In the genomic region with DNA sequence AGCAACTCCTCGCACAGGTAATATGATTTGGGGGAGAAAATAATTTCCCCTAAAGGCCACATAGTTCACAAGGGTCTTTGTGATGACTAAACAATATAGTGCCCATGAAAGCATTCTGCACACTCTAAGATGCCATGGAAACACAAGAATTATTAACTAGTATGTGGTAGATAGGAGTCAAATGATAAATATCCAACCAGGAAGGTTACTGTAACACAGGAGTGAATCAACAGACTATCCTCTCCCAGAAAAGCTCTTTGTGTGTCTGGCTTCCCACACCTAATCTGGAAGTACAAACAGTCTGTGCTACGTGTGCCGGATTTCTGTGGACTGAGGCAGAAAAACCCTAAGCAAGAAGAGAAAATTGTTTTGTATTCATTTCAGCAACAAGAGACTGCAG, we compare ENCODE assay signal across 21 cellular contexts.
DNase-seq lines count a peak whose midpoint lies in the region; ATAC-seq and TF ChIP-seq lines count a peak whose summit lies in the region.
"Had no signal": no experiment of that assay in that cellular context is flagged by ENCODE, and none has a peak within 500 bp of the region (broad histone marks: within the 10 kb centered on the region; RNA-seq: fewer than 3 reads in every experiment).

No MANE protein-coding gene starts in this region.

- H3K4me3 Mint-ChIP-seq in nephron: no peak overlapping the region
- H3K4me3 Mint-ChIP-seq in activated T-helper 2 cell treated with anti-CD3 and anti-CD28 coated beads, Interferon-gamma antibody, Interleukin-2, Interleukin-4, amounts not matched to agents 10 μg/mL and 5 μg/mL and 100 μg/mL, durations not matched to agents 14 hours and 24 hours and 36 hours (ENCODE audit: low read depth): no peak overlapping the region
- H3K4me3 Mint-ChIP-seq: CD4-positive, CD25-positive, alpha-beta regulatory T cell; CD8-positive, alpha-beta T cell; GM23338; H9; HFFc6 had no signal

- H3K27me3 Mint-ChIP-seq in nephron (ENCODE audit: low read depth): peaks cover 7% of the 10 kb centered on the region
- peaks cover 14% of the 10 kb centered on the region for H3K27me3 Mint-ChIP-seq in activated T-helper 2 cell treated with anti-CD3 and anti-CD28 coated beads, Interferon-gamma antibody, Interleukin-2, Interleukin-4, amounts not matched to agents 10 μg/mL and 5 μg/mL and 100 μg/mL, durations not matched to agents 14 hours and 24 hours and 36 hours (ENCODE audit: low read depth)
- H3K27me3 Mint-ChIP-seq: CD4-positive, CD25-positive, alpha-beta regulatory T cell had no signal

- intact Hi-C loops in activated T-helper 2 cell treated with anti-CD3 and anti-CD28 coated beads, Interferon-gamma antibody, Interleukin-2, Interleukin-4, amounts not matched to agents 10 μg/mL and 5 μg/mL and 100 μg/mL, durations not matched to agents 14 hours and 24 hours and 36 hours (cut with micrococcal nuclease): no loop called here

- TF ChIP-seq CTCF in nephron (IDR thresholded peaks at IDR 0.05; ENCODE audit: unreplicated experiment in 3 of 3): no peak

- H3K4me2 ChIP-seq in BLaER1 treated with 17β-estradiol and CSF1 and Interleukin-3, amounts not matched to agents 10 nM and 100 nM: peak overlapping the region; percentile 28 to 64 (median 43); a peak in 18 of 22 replicates
- H3K4me2 ChIP-seq: A549, GM23338 had no signal

- no peaks in the 10 kb centered on the region for H4K20me1 ChIP-seq in BLaER1 treated with 17β-estradiol and CSF1 and Interleukin-3, amounts not matched to agents 10 nM and 100 nM

- H3K4me1 Mint-ChIP-seq in nephron: peaks cover 11% of the 10 kb centered on the region
- H3K4me1 Mint-ChIP-seq in activated T-helper 2 cell treated with anti-CD3 and anti-CD28 coated beads, Interferon-gamma antibody, Interleukin-2, Interleukin-4, amounts not matched to agents 10 μg/mL and 5 μg/mL and 100 μg/mL, durations not matched to agents 14 hours and 24 hours and 36 hours (ENCODE audit: low read depth): no peaks in the 10 kb centered on the region
- H3K4me1 Mint-ChIP-seq: CD4-positive, CD25-positive, alpha-beta regulatory T cell; GM23338; H9 had no signal

- peaks cover 16 to 27% (median 24%) of the 10 kb centered on the region in 10 experiments for H3K4me1 ChIP-seq in BLaER1 treated with 17β-estradiol and CSF1 and Interleukin-3, amounts not matched to agents 10 nM and 100 nM
- no peaks in the 10 kb centered on the region for H3K4me1 ChIP-seq in HAP-1
- H3K4me1 ChIP-seq: A549, BE2C, Caco-2 had no signal

- in situ Hi-C loops in HAP-1 (cut with MboI; ENCODE audit: low sequenced_read_pairs): no loop called here

- H3K27ac ChIP-seq in BLaER1 treated with 17β-estradiol and CSF1 and Interleukin-3, amounts not matched to agents 10 nM and 100 nM: peak overlapping the region in 1 of 11 experiments; percentile 45; a peak in 3 of 22 replicates
- H3K27ac ChIP-seq: A549, C4-2B had no signal

- DNase-seq in kidney glomerular epithelial cell (lab: John Stamatoyannopoulos, UW) (peak; percentile 63), NCI-H510A (lab: John Stamatoyannopoulos, UW) (no peak), HAP-1 (ENCODE audit: low spot score in 2 of 2) (no peak)
- no peak for DNase-seq in activated T-helper 2 cell treated with anti-CD3 and anti-CD28 coated beads, Interferon-gamma antibody, Interleukin-2, Interleukin-4, amounts not matched to agents 10 μg/mL and 5 μg/mL and 100 μg/mL, durations not matched to agents 14 hours and 24 hours and 36 hours (ENCODE audit: low spot score)
- DNase-seq: 8988T; ACHN; BE2C; Caco-2; CD4-positive, CD25-positive, alpha-beta regulatory T cell; CD8-positive, alpha-beta T cell; DMS153; DND-41; H9; HFFc6 had no signal

- H3K36me3 ChIP-seq in BLaER1 treated with 17β-estradiol and CSF1 and Interleukin-3, amounts not matched to agents 10 nM and 100 nM: no peaks in the 10 kb centered on the region
- H3K36me3 ChIP-seq in HAP-1 (replicated peaks): no peaks in the 10 kb centered on the region
- H3K36me3 ChIP-seq: BE2C had no signal

- ATAC-seq in HG03571 (IDR thresholded peaks at IDR 0.05; ENCODE audit: unreplicated experiment): no peak
- ATAC-seq: CD8-positive, alpha-beta T cell; GM12878; GM23338 had no signal

- H3K9me3 Mint-ChIP-seq in nephron: no peaks in the 10 kb centered on the region
- no peaks in the 10 kb centered on the region for H3K9me3 Mint-ChIP-seq in activated T-helper 2 cell treated with anti-CD3 and anti-CD28 coated beads, Interferon-gamma antibody, Interleukin-2, Interleukin-4, amounts not matched to agents 10 μg/mL and 5 μg/mL and 100 μg/mL, durations not matched to agents 14 hours and 24 hours and 36 hours
- H3K9me3 Mint-ChIP-seq: CD4-positive, CD25-positive, alpha-beta regulatory T cell; CD8-positive, alpha-beta T cell; GM23338; H9; HFFc6 had no signal

- H3K9ac ChIP-seq in BLaER1 treated with 17β-estradiol and CSF1 and Interleukin-3, amounts not matched to agents 10 nM and 100 nM: no peak overlapping the region

- H3K27ac Mint-ChIP-seq in nephron: peak overlapping the region in 2 of 3 experiments; percentile 14 to 42
- no peak overlapping the region for H3K27ac Mint-ChIP-seq in activated T-helper 2 cell treated with anti-CD3 and anti-CD28 coated beads, Interferon-gamma antibody, Interleukin-2, Interleukin-4, amounts not matched to agents 10 μg/mL and 5 μg/mL and 100 μg/mL, durations not matched to agents 14 hours and 24 hours and 36 hours
- H3K27ac Mint-ChIP-seq: CD4-positive, CD25-positive, alpha-beta regulatory T cell; CD8-positive, alpha-beta T cell; GM23338; H9; HFFc6 had no signal

- no peaks in the 10 kb centered on the region for H3K36me3 Mint-ChIP-seq in nephron (ENCODE audit: low read depth)
- no peaks in the 10 kb centered on the region for H3K36me3 Mint-ChIP-seq in activated T-helper 2 cell treated with anti-CD3 and anti-CD28 coated beads, Interferon-gamma antibody, Interleukin-2, Interleukin-4, amounts not matched to agents 10 μg/mL and 5 μg/mL and 100 μg/mL, durations not matched to agents 14 hours and 24 hours and 36 hours (ENCODE audit: low read depth)
- H3K36me3 Mint-ChIP-seq: CD4-positive, CD25-positive, alpha-beta regulatory T cell; CD8-positive, alpha-beta T cell had no signal

- H3K27me3 ChIP-seq in BLaER1 treated with 17β-estradiol and CSF1 and Interleukin-3, amounts not matched to agents 10 nM and 100 nM: no peaks in the 10 kb centered on the region
- peaks cover 32% of the 10 kb centered on the region for H3K27me3 ChIP-seq in HAP-1 (ENCODE audit: low read depth)

- H3K9me3 ChIP-seq in BLaER1 treated with 17β-estradiol and CSF1 and Interleukin-3, amounts not matched to agents 10 nM and 100 nM (replicated peaks in 1 of 11): no peaks in the 10 kb centered on the region
- no peaks in the 10 kb centered on the region for H3K9me3 ChIP-seq in HAP-1
- H3K9me3 ChIP-seq: A549, BE2C, Caco-2 had no signal

- no peak overlapping the region for H3K4me3 ChIP-seq in BLaER1 treated with 17β-estradiol and CSF1 and Interleukin-3, amounts not matched to agents 10 nM and 100 nM
- H3K4me3 ChIP-seq in HAP-1: no peak overlapping the region
- H3K4me3 ChIP-seq: A549, GM12878, GM23338 had no signal
